In genomic region chr7:141648276-141649114, GRCh38 we compare ENCODE assay signal across 1 cellular context.
TF ChIP-seq lines count a peak whose summit lies in the region.

No MANE protein-coding gene starts in this region.

TF ChIP-seq in SK-N-SH, 30 proteins besides CTCF, POLR2A, EP300 and RAD21 (continued from another document):
- TF ChIP-seq USF2 (IDR thresholded peaks at IDR 0.05; ENCODE audit: borderline replicate concordance, low read depth, low read length) = no peak
- TF ChIP-seq USF1 (IDR thresholded peaks at IDR 0.05; ENCODE audit: borderline replicate concordance, low read depth) = no peak
- TF ChIP-seq ZBTB33 (IDR thresholded peaks at IDR 0.05; ENCODE audit: borderline replicate concordance, low read depth) = no peak
- no peak for TF ChIP-seq SIN3A (IDR thresholded peaks at IDR 0.05; ENCODE audit: borderline replicate concordance, low read depth, low read length)
